In genomic region chr4:83993774-83994173, GRCh38 we compare ENCODE assay signal across 15 cellular contexts.
A peak's percentile ranks its signal among the peaks of the same experiment; 100 is the strongest.
DNase-seq lines count a peak whose midpoint lies in the region; ATAC-seq and TF ChIP-seq lines count a peak whose summit lies in the region.
"Had no signal": no experiment of that assay in that cellular context is flagged by ENCODE, and none has a peak within 500 bp of the region (broad histone marks: within the 10 kb centered on the region; RNA-seq: fewer than 3 reads in every experiment).

No MANE protein-coding gene starts in this region.

- no peak overlapping the region for H3K27ac ChIP-seq in KMS-11
- H3K27ac ChIP-seq: colonic mucosa, RWPE1 had no signal

- no peaks in the 10 kb centered on the region for H4K20me1 ChIP-seq in KMS-11 (ENCODE audit: insufficient read depth)

- no peaks in the 10 kb centered on the region for H3K36me3 ChIP-seq in KMS-11 (ENCODE audit: insufficient read depth)
- H3K36me3 ChIP-seq: colonic mucosa had no signal

- H3K4me1 ChIP-seq in KMS-11 (ENCODE audit: low read depth, poor library complexity, severe bottlenecking): no peaks in the 10 kb centered on the region
- H3K4me1 ChIP-seq: colonic mucosa had no signal

- TF ChIP-seq CTCF in KMS-11 (conservative IDR thresholded peaks at IDR 0.05; ENCODE audit: low read depth, low read length) (peak; percentile 31; the same call in 1 of the 2 replicates), cardiac fibroblast (IDR thresholded peaks at IDR 0.05; ENCODE audit: low read depth, low read length) (peak; percentile 20), retinal pigment epithelial cell (conservative IDR thresholded peaks at IDR 0.05; ENCODE audit: low read depth, low read length) (peak; percentile 24)

- H3K27me3 ChIP-seq in KMS-11 (ENCODE audit: insufficient read depth, low read depth): no peaks in the 10 kb centered on the region
- H3K27me3 ChIP-seq: colonic mucosa had no signal

- no peak overlapping the region for H3K4me3 ChIP-seq in KMS-11 (IDR thresholded peaks at IDR 0.05; ENCODE audit: insufficient read depth, low read depth, low read length)
- no peak overlapping the region for H3K4me3 ChIP-seq in cardiac fibroblast (replicated peaks in 1 of 2; ENCODE audit: low read depth in 2 of 2, low read length in 2 of 2)
- H3K4me3 ChIP-seq in retinal pigment epithelial cell (ENCODE audit: low read length): no peak overlapping the region
- H3K4me3 ChIP-seq: colonic mucosa had no signal

- no peak overlapping the region for H3K9ac ChIP-seq in KMS-11

- DNase-seq in NCI-H82 (lab: John Stamatoyannopoulos, UW) (peak; percentile 17), NCI-H82 treated with DMSO at 0.1 percent for 48 hours (lab: John Stamatoyannopoulos, UW; ENCODE audit: unreplicated experiment) (no peak), cardiac fibroblast (ENCODE audit: low read depth in 2 of 2) (no peak), retinal pigment epithelial cell (ENCODE audit: low read depth) (no peak), GF-D8 (lab: John Stamatoyannopoulos, UW) (no peak)
- DNase-seq: activated CD8-positive, alpha-beta memory T cell treated with anti-CD3 and anti-CD28 coated beads, Interleukin-2, amount 50 U/mL, for 48 hours; activated naive CD8-positive, alpha-beta T cell treated with anti-CD3 and anti-CD28 coated beads, Interleukin-2, amount 50 U/mL, for 24 hours; colonic mucosa; MM.1S; naive B cell; NCI-H446 treated with DMSO at 0.1 percent for 48 hours had no signal

- no peak overlapping the region for H3K4me2 ChIP-seq in KMS-11

- no peaks in the 10 kb centered on the region for H3K79me2 ChIP-seq in KMS-11 (ENCODE audit: insufficient read depth, low read depth)

- no peak overlapping the region for H2AFZ ChIP-seq in KMS-11 (ENCODE audit: low read depth)

- ATAC-seq in GM19397 (IDR thresholded peaks at IDR 0.05; ENCODE audit: unreplicated experiment) (no peak), HG02678 (IDR thresholded peaks at IDR 0.05; ENCODE audit: unreplicated experiment) (no peak)
- ATAC-seq: activated naive CD8-positive, alpha-beta T cell treated with anti-CD3 and anti-CD28 coated beads, Interleukin-2, amount 50 U/mL, for 24 hours had no signal
